ENCODE assay signal across 16 cellular contexts in the genomic region with DNA sequence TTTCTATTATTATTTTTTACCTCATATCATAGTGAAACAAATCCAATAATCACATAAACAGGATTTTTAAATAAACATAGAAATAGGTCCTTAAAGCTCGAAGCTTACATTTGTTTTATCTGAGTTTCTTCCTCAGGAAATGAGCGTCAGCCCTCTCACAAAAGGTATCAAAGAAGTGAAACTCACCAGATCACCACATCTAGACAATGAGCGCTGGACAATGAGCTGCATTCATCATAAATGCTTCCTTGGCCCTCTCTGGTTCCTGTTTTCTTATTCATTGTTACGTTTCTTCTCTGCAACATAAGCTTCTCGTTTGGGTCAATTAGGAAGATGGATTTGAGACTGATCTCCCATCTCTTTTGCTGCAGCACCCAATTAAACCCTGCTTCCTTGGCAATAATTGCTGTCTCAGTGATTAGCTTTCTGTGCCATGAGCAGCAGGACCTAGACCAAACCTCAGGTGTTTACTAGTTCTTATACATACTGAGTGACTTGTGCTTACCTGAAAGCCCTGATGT.
DNase-seq lines count a peak whose midpoint lies in the region; ATAC-seq, FAIRE-seq and TF ChIP-seq lines count a peak whose summit lies in the region.
"Had no signal": no experiment of that assay in that cellular context is flagged by ENCODE, and none has a peak within 500 bp of the region (broad histone marks: within the 10 kb centered on the region; RNA-seq: fewer than 3 reads in every experiment).

No MANE protein-coding gene starts in this region.

- H3K4me2 ChIP-seq in GM12878 (ENCODE audit: control insufficient read depth, insufficient read depth), result no peak overlapping the region

- no peak for TF ChIP-seq POLR2A in GM12878 (IDR thresholded peaks at IDR 0.05; ENCODE audit: low read depth, low read length)

- SMC1A ChIA-PET in GM12878 (lab: Charles Lee; ENCODE audit: uncharacterized antibody, unreplicated experiment), result no interaction called here

- CTCF ChIA-PET in GM12878 (lab: Yijun Ruan, JAX) (no interaction called here), WTC11 (lab: Charles Lee) (no interaction called here)

- H3K79me2 ChIP-seq in GM12878 (ENCODE audit: control insufficient read depth, insufficient read depth, low read length), result no peaks in the 10 kb centered on the region

- H3K27ac Mint-ChIP-seq in WTC11, result no peak overlapping the region
- H3K27ac Mint-ChIP-seq: B cell; CD8-positive, alpha-beta T cell; H9 had no signal

- H3K36me3 Mint-ChIP-seq in WTC11, result peaks cover 4% of the 10 kb centered on the region; the same call in 1 of the 2 replicates
- H3K36me3 Mint-ChIP-seq: CD8-positive, alpha-beta T cell had no signal

- WGBS in GM12878 (ENCODE audit: insufficient coverage, insufficient replicate concordance, low lambda C conversion rate, missing lambda C conversion rate), result 11% methylated on average over 5 of the region's 5 CpGs
- WGBS in pancreas, 2 donors, result 73 to 74% methylated on average over 5 of the region's 5 CpGs

- FAIRE-seq in GM12878 (lab: Jason Lieb, UNC), result no peak
- FAIRE-seq in pancreas (lab: Jason Lieb, UNC), result no peak
- FAIRE-seq in HTR-8/SVneo (lab: Jason Lieb, UNC), result no peak
- FAIRE-seq: GM12891 had no signal

- no peak overlapping the region for H2AFZ ChIP-seq in GM12878 (ENCODE audit: control insufficient read depth, low read depth, low read length)

- H3K9me3 ChIP-seq in GM12878 (replicated peaks; ENCODE audit: control insufficient read depth, insufficient read depth, low read length), result no peaks in the 10 kb centered on the region
- no peaks in the 10 kb centered on the region for H3K9me3 ChIP-seq in pancreas

- no peak for TF ChIP-seq CTCF in GM12878 (IDR thresholded peaks at IDR 0.05 in 2 of 3, conservative IDR thresholded peaks at IDR 0.05 in 1 of 3; ENCODE audit: control insufficient read depth in 2 of 3, extremely low read depth in 1 of 3, insufficient read depth in 1 of 3, low read depth in 3 of 3, low read length in 3 of 3)
- no peak for TF ChIP-seq CTCF in fibroblast of pulmonary artery (IDR thresholded peaks at IDR 0.05; ENCODE audit: low read length, missing control alignments)
- no peak for TF ChIP-seq CTCF in retinal pigment epithelial cell (conservative IDR thresholded peaks at IDR 0.05; ENCODE audit: low read depth, low read length)
- no peak for TF ChIP-seq CTCF in WTC11 (IDR thresholded peaks at IDR 0.05)
- TF ChIP-seq CTCF in pancreas (IDR thresholded peaks at IDR 0.05), result no peak

- TF ChIP-seq EP300 in GM12878 (IDR thresholded peaks at IDR 0.05; ENCODE audit: borderline replicate concordance in 1 of 2, control insufficient read depth in 1 of 2, low read depth in 2 of 2, low read length in 2 of 2), result no peak

- intact Hi-C loops in GM12878 (cut with micrococcal nuclease; ENCODE audit: unreplicated experiment), result no loop called here
- intact Hi-C loops in pancreas (cut with DNase I), result no loop called here

- H3K4me3 ChIP-seq in GM12878 (no peak overlapping the region), fibroblast of pulmonary artery (replicated peaks; ENCODE audit: low read depth, low read length) (no peak overlapping the region), retinal pigment epithelial cell (ENCODE audit: low read length) (no peak overlapping the region), pancreas (no peak overlapping the region)
- H3K4me3 ChIP-seq: BLaER1 treated with 17β-estradiol and CSF1 and Interleukin-3, amounts not matched to agents 10 nM and 100 nM had no signal

- no peaks in the 10 kb centered on the region for H4K20me1 ChIP-seq in GM12878 (ENCODE audit: control insufficient read depth, insufficient read depth)
- H4K20me1 ChIP-seq: BLaER1 treated with 17β-estradiol and CSF1 and Interleukin-3, amounts not matched to agents 10 nM and 100 nM had no signal

- H3K9ac ChIP-seq in GM12878 (ENCODE audit: control insufficient read depth, insufficient read depth, low read length), result no peak overlapping the region
- H3K9ac ChIP-seq: BLaER1 treated with 17β-estradiol and CSF1 and Interleukin-3, amounts not matched to agents 10 nM and 100 nM had no signal

- H3K4me1 ChIP-seq in GM12878 (ENCODE audit: control insufficient read depth, insufficient read depth, low read length), result no peaks in the 10 kb centered on the region
- no peaks in the 10 kb centered on the region for H3K4me1 ChIP-seq in pancreas

- in situ Hi-C loops in GM12878 (cut with MboI), result no loop called here

- ATAC-seq in GM12878 (peak; percentile 77), WTC11 (no peak), pancreas (no peak)
- ATAC-seq: CD8-positive, alpha-beta T cell had no signal

- TF ChIP-seq RAD21 in GM12878 (IDR thresholded peaks at IDR 0.05; ENCODE audit: insufficient read depth, low read depth, low read length), result no peak

- no peak overlapping the region for H3K27ac ChIP-seq in GM12878 (ENCODE audit: control insufficient read depth, insufficient read depth)
- H3K27ac ChIP-seq in pancreas, result no peak overlapping the region
- H3K27ac ChIP-seq: BLaER1 treated with 17β-estradiol and CSF1 and Interleukin-3, amounts not matched to agents 10 nM and 100 nM had no signal

- peaks cover 14% of the 10 kb centered on the region for H3K9me3 Mint-ChIP-seq in WTC11

- no TSS peak for BruUV-seq in GM12878 (replicated peaks; lab: Mats Ljungman, UMichigan)

- no peaks in the 10 kb centered on the region for H3K36me3 ChIP-seq in GM12878 (ENCODE audit: control insufficient read depth in 2 of 2, insufficient read depth in 2 of 2, low read length in 1 of 2)
- H3K36me3 ChIP-seq in pancreas, result no peaks in the 10 kb centered on the region
- H3K36me3 ChIP-seq: BLaER1 treated with 17β-estradiol and CSF1 and Interleukin-3, amounts not matched to agents 10 nM and 100 nM had no signal

- H3K27me3 ChIP-seq in GM12878 (replicated peaks in 1 of 2; ENCODE audit: control insufficient read depth in 2 of 2, insufficient read depth in 2 of 2, low read length in 1 of 2), result no peaks in the 10 kb centered on the region
- H3K27me3 ChIP-seq in pancreas, result no peaks in the 10 kb centered on the region
- H3K27me3 ChIP-seq: BLaER1 treated with 17β-estradiol and CSF1 and Interleukin-3, amounts not matched to agents 10 nM and 100 nM had no signal

- peak; percentile 74 for DNase-seq in MV-4-11 (lab: John Stamatoyannopoulos, UW)
- no peak for DNase-seq in GM12878 (ENCODE audit: low read depth, low spot score)
- peak; percentile 58 for DNase-seq in fibroblast of pulmonary artery (ENCODE audit: low read depth)
- peak; percentile 2 for DNase-seq in retinal pigment epithelial cell (ENCODE audit: low read depth)
- no peak for DNase-seq in WTC11 (ENCODE audit: low spot score)
- DNase-seq in pancreas, result no peak
- DNase-seq in HTR-8/SVneo (ENCODE audit: insufficient read length, low spot score), result no peak
- DNase-seq: Calu3; CD8-positive, alpha-beta T cell; DMS79 treated with DMSO at 0.1 percent for 48 hours; GF-D8; GOT3; H9 had no signal

- RAD21 ChIA-PET in GM12878 (lab: Charles Lee; ENCODE audit: unreplicated experiment), result interaction anchor here (0.6 kb wide), 1 partner anchor 724 kb away, joined by 3 read pairs; no protein-coding TSS in a partner anchor

- POLR2A ChIA-PET in GM12878 (lab: Charles Lee), result no interaction called here
- POLR2A ChIA-PET in WTC11 (lab: Charles Lee), result interaction anchor here (0.7 kb wide), 1 partner anchor 969 kb away, joined by 3 read pairs; no protein-coding TSS in a partner anchor

- no peak overlapping the region for H3K4me3 Mint-ChIP-seq in WTC11
- H3K4me3 Mint-ChIP-seq: B cell; CD8-positive, alpha-beta T cell; H9 had no signal

- no peaks in the 10 kb centered on the region for H3K27me3 Mint-ChIP-seq in WTC11 (ENCODE audit: low read depth)
- H3K27me3 Mint-ChIP-seq: B cell had no signal

- H3K4me1 Mint-ChIP-seq in WTC11, result 0 out of 2 replicates have a peak, but pooled peaks cover 5% of the 10 kb centered on the region
- H3K4me1 Mint-ChIP-seq: B cell, H9 had no signal

TF ChIP-seq in GM12878, 131 proteins besides CTCF, POLR2A, EP300 and RAD21:
- no peak for TF ChIP-seq ATF7 (IDR thresholded peaks at IDR 0.05; ENCODE audit: low read depth)
- peak; percentile 63; the same call in 1 of the 2 replicates for TF ChIP-seq MTA2 (IDR thresholded peaks at IDR 0.05; ENCODE audit: low read depth)

TF ChIP-seq in WTC11, 78 proteins besides CTCF, POLR2A, EP300 and RAD21 (continues in another document):
- TF ChIP-seq JAZF1 (CRISPR knock-in tag; IDR thresholded peaks at IDR 0.05) (no peak), MXD4 (CRISPR knock-in tag; IDR thresholded peaks at IDR 0.05; ENCODE audit: borderline replicate concordance) (no peak), SP1 (CRISPR knock-in tag; conservative IDR thresholded peaks at IDR 0.05) (no peak), RELA (CRISPR knock-in tag; IDR thresholded peaks at IDR 0.05; ENCODE audit: borderline replicate concordance) (no peak), ZNF425 (CRISPR knock-in tag; conservative IDR thresholded peaks at IDR 0.05) (no peak), ATF1 (CRISPR knock-in tag; IDR thresholded peaks at IDR 0.05) (no peak)
- TF ChIP-seq, protein P1, sequence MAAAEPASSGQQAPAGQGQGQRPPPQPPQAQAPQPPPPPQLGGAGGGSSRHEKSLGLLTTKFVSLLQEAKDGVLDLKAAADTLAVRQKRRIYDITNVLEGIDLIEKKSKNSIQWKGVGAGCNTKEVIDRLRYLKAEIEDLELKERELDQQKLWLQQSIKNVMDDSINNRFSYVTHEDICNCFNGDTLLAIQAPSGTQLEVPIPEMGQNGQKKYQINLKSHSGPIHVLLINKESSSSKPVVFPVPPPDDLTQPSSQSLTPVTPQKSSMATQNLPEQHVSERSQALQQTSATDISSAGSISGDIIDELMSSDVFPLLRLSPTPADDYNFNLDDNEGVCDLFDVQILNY (CRISPR knock-in tag; IDR thresholded peaks at IDR 0.05), result no peak

Comparison
In these comparisons a context has a peak if more than half of its experiments do, and no peak if none do; other contexts are left out.
1. DNase-seq: peak in MV-4-11 (single experiment), fibroblast of pulmonary artery (single experiment) and retinal pigment epithelial cell (single experiment); none in GM12878 (single experiment), WTC11 (single experiment), pancreas (0 of 6) and HTR-8/SVneo (single experiment).